ENCODE assay signal across 18 cellular contexts in genomic region chrX:105618393-105619101, GRCh38.
"Had no signal": no experiment of that assay in that cellular context is flagged by ENCODE, and none has a peak within 500 bp of the region (broad histone marks: within the 10 kb centered on the region; RNA-seq: fewer than 3 reads in every experiment).

No MANE protein-coding gene starts in this region.

- H3K4me3 ChIP-seq: body of pancreas, gastroesophageal sphincter, left lung, pancreas, thyroid gland had no signal

- DNase-seq: activated CD4-positive, alpha-beta memory T cell treated with anti-CD3 and anti-CD28 coated beads, Interleukin-2, amount 10 ng/mL, durations not matched to agents 7 days and 5 days; activated CD4-positive, alpha-beta T cell treated with anti-CD3 and anti-CD28 coated beads for 36 hours; activated effector memory CD4-positive, alpha-beta T cell treated with Interleukin-2 at 50 U/mL for 16 hours; activated T-cell treated with anti-CD3 and anti-CD28 coated beads, Interleukin-2, amount 50 U/mL, for 24 hours; amygdala; body of pancreas; cortex of kidney; effector CD4-positive, alpha-beta T cell; left lung; naive B cell; pancreas; retina; stimulated activated CD4-positive, alpha-beta T cell treated with anti-CD3 and anti-CD28 coated beads, Interleukin-15, amount 100 ng/mL, for 24 hours; stimulated activated CD4-positive, alpha-beta T cell treated with anti-CD3 and anti-CD28 coated beads, Interleukin-4, amount 100 ng/mL, for 1 hour; stimulated activated naive B cell treated with anti-CD40 and anti-IgM and Interleukin-4, amounts not matched to agents 10 μg/mL and 1 μg/mL and 100 μg/mL, for 72 hours; T-helper 2 cell; thyroid gland had no signal

- ATAC-seq: activated CD4-positive, alpha-beta T cell treated with anti-CD3 and anti-CD28 coated beads for 36 hours; body of pancreas; gastroesophageal sphincter; left lung; stimulated activated naive B cell treated with anti-CD40 and anti-IgM and Interleukin-4, amounts not matched to agents 10 μg/mL and 1 μg/mL and 100 μg/mL, for 72 hours had no signal

- H3K9me3 ChIP-seq: body of pancreas, gastroesophageal sphincter, left lung, pancreas, thyroid gland had no signal

- H3K36me3 ChIP-seq: gastroesophageal sphincter, left lung, pancreas, thyroid gland had no signal

- H3K27me3 ChIP-seq: body of pancreas, gastroesophageal sphincter, pancreas, thyroid gland had no signal

- H3K27ac ChIP-seq: body of pancreas, gastroesophageal sphincter, left lung, pancreas, thyroid gland had no signal

- H3K4me1 ChIP-seq: body of pancreas, gastroesophageal sphincter, left lung, pancreas, thyroid gland had no signal
